ENCODE assay signal across 8 cellular contexts in genomic region chr7:76372984-76373833, GRCh38. TPM values are rescaled to one million over a fixed set of nuclear protein-coding genes. Genes with fewer than 3 reads are reported as not detected.
DNase-seq lines count a peak whose midpoint lies in the region; ATAC-seq and TF ChIP-seq lines count a peak whose summit lies in the region.

No MANE protein-coding gene starts in this region.

- TF ChIP-seq CTCF in gastroesophageal sphincter (IDR thresholded peaks at IDR 0.05) (no peak), thyroid gland (IDR thresholded peaks at IDR 0.05) (no peak)

- TF ChIP-seq POLR2A in gastroesophageal sphincter (IDR thresholded peaks at IDR 0.05) (no peak), thyroid gland (IDR thresholded peaks at IDR 0.05) (peak in 1 of 2 donors; percentile 43)

- H3K4me3 ChIP-seq in gastroesophageal sphincter, result no peak overlapping the region
- H3K4me3 ChIP-seq in thyroid gland (replicated peaks in 1 of 3), result no peak overlapping the region

- DNase-seq in SIG-M5 treated with dmso at 0.1 percent for 504 hours (lab: John Stamatoyannopoulos, UW; ENCODE audit: unreplicated experiment), result peak; percentile 44
- no peak for DNase-seq in SIG-M5 (lab: John Stamatoyannopoulos, UW)
- peak; percentile 19 for DNase-seq in UCSD-AML1 (lab: John Stamatoyannopoulos, UW; ENCODE audit: unreplicated experiment)
- peak; percentile 64 to 76 for DNase-seq in thyroid gland
- no peak for DNase-seq in activated T-cell treated with anti-CD3 and anti-CD28 coated beads for 4 hours
- no peak for DNase-seq in epidermal melanocyte (ENCODE audit: insufficient read length, low spot score)

- no peak for TF ChIP-seq EP300 in gastroesophageal sphincter (IDR thresholded peaks at IDR 0.05)

- intact Hi-C loops in thyroid gland (cut with DNase I), result no loop called here

- H3K27ac ChIP-seq in gastroesophageal sphincter (peak overlapping the region in 1 of 4 donors; percentile 47), thyroid gland (peak overlapping the region; percentile 60 to 78 (median 65))

- peaks cover 0 to 9% (median 0%) of the 10 kb centered on the region in 3 donors for H3K4me1 ChIP-seq in gastroesophageal sphincter
- H3K4me1 ChIP-seq in thyroid gland, result peaks cover 10 to 12% of the 10 kb centered on the region in 2 donors

- no peaks in the 10 kb centered on the region for H3K9me3 ChIP-seq in gastroesophageal sphincter
- no peaks in the 10 kb centered on the region for H3K9me3 ChIP-seq in thyroid gland

- H3K27me3 ChIP-seq in gastroesophageal sphincter, result no peaks in the 10 kb centered on the region
- H3K27me3 ChIP-seq in thyroid gland, result no peaks in the 10 kb centered on the region

- H3K36me3 ChIP-seq in gastroesophageal sphincter (no peaks in the 10 kb centered on the region), thyroid gland (no peaks in the 10 kb centered on the region)

- peak; percentile 79 for ATAC-seq in gastroesophageal sphincter
- ATAC-seq in GM19351 (IDR thresholded peaks at IDR 0.05; ENCODE audit: unreplicated experiment), result no peak

- WGBS in gastroesophageal sphincter (ENCODE audit: low coverage in 1 of 2), 2 donors, result 68 to 96% methylated on average over 4 to 7 of the region's 9 CpGs
- 61 to 74% methylated on average over 9 of the region's 9 CpGs for WGBS in thyroid gland, 2 donors

RNA-seq across cellular contexts. Expression of gene YWHAG, which starts 14.4 kb away (rescaled TPM):
- total RNA-seq in gastroesophageal sphincter, result 10 to 100 TPM; 49.8 to 86.2 (median 70.3) TPM
- 10 to 100 TPM; 37.4 to 43.4 (median 41.4) TPM for total RNA-seq in thyroid gland

RNA-seq across cellular contexts. Expression of gene SSC4D, which starts 36.3 kb away (rescaled TPM):
- total RNA-seq in gastroesophageal sphincter, result 1 to 10 TPM in 2 of 4 donors, under 1 TPM in 1, not detected in 1; 0.47 to 1.4 (median 1.1) TPM
- total RNA-seq in thyroid gland, result 10 to 100 TPM in 3 of 4 donors, 1 to 10 TPM in 1; 3.6 to 14.0 (median 13.4) TPM

RNA-seq across cellular contexts. Expression of gene ZP3, which starts 51.5 kb away (rescaled TPM):
- total RNA-seq in gastroesophageal sphincter, result 1 to 10 TPM in 1 of 4 donors, under 1 TPM in 3; 0.20 to 4.7 (median 0.31) TPM
- total RNA-seq in thyroid gland, result 1 to 10 TPM in 1 of 4 donors, under 1 TPM in 2, not detected in 1; 0.39 to 1.0 (median 0.94) TPM

Comparison
In these comparisons a context has a peak if more than half of its experiments do, and no peak if none do; other contexts are left out.
1. DNase-seq: peak in SIG-M5 treated with dmso at 0.1 percent for 504 hours (single experiment), UCSD-AML1 (single experiment) and thyroid gland (2 of 2); none in SIG-M5 (single experiment), activated T-cell treated with anti-CD3 and anti-CD28 coated beads for 4 hours (single experiment) and epidermal melanocyte (single experiment).